Comparison of ENCODE assay signal across 8 cellular contexts in the genomic region with DNA sequence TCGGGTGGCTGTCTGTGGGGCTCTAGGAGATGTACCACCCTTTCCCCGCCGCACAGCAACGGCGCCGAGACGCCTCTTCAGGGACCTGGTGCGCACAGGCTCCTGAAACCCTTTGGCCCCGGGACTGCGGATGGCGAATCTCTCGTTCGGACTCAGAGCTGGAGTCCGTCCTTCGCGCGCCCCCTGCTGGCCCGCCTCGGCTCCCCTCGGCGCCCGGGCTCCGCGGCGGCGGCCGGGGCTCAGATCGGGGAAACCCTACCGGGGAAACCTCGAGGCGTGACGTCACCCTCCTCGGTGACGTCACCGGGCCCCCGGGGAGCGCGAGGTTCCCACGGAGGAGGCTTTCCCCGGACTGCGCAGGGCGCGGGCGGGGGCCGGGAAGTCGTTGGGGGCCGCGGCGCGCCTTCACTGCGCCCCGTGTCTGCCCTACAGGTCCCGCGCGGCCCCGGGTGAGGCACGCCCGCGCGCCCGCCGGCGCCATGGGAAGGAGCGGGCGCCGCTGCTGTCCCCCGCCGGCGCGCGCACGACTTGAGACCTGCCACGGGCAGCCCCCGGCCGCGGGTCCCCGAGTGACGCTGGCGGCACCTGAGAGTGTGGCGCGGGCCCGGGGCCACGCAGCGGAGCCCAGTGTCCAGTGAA. TPM values are rescaled to one million over a fixed set of nuclear protein-coding genes. Genes with fewer than 3 reads are reported as not detected.
DNase-seq lines count a peak whose midpoint lies in the region; ATAC-seq and TF ChIP-seq lines count a peak whose summit lies in the region.

No MANE protein-coding gene starts in this region.

- H3K36me3 Mint-ChIP-seq in natural killer cell treated with Interleukin-12 subunit alpha and Interleukin-12 subunit beta and Interleukin-15 and Interleukin-18, amount 100 ng/mL, for 72 hours: no peaks in the 10 kb centered on the region

- peak; percentile 89 for DNase-seq in DND-41
- DNase-seq in Jurkat, Clone E6-1 (ENCODE audit: low read depth, low spot score): peak; percentile 68
- DNase-seq in RPMI7951 (ENCODE audit: low read depth): peak; percentile 79
- peak; percentile 94 for DNase-seq in activated T-helper 9 cell treated with anti-CD3 and anti-CD28 coated beads, Interleukin-2, amount 50 U/mL, for 16 hours (ENCODE audit: low read depth)
- DNase-seq in fibroblast of pulmonary artery (ENCODE audit: low read depth): peak; percentile 87
- DNase-seq in natural killer cell treated with Interleukin-12 subunit alpha and Interleukin-12 subunit beta and Interleukin-15 and Interleukin-18, amount 100 ng/mL, for 72 hours (ENCODE audit: low spot score): peak; percentile 94
- peak; percentile 87 for DNase-seq in stimulated activated naive CD4-positive, alpha-beta T cell treated with Interleukin-2 at 50 U/mL for 16 hours (lab: John Stamatoyannopoulos, UW)

- H3K9ac ChIP-seq in DND-41 (ENCODE audit: low read depth, low read length): peak overlapping the region; percentile 67

- H3K4me3 ChIP-seq in DND-41 (ENCODE audit: low read depth in 1 of 2, low read length in 2 of 2): peak overlapping the region; percentile 24 to 75; a peak in 3 of 4 replicates
- peak overlapping the region; percentile 68 for H3K4me3 ChIP-seq in Jurkat, Clone E6-1 (ENCODE audit: low read length)
- peak overlapping the region; percentile 46 for H3K4me3 ChIP-seq in fibroblast of pulmonary artery (replicated peaks; ENCODE audit: low read depth, low read length)

- H3K79me2 ChIP-seq in DND-41 (ENCODE audit: insufficient read depth, low read length): no peaks in the 10 kb centered on the region

- H3K9me3 Mint-ChIP-seq in natural killer cell treated with Interleukin-12 subunit alpha and Interleukin-12 subunit beta and Interleukin-15 and Interleukin-18, amount 100 ng/mL, for 72 hours: no peaks in the 10 kb centered on the region

- peaks cover 30% of the 10 kb centered on the region for H3K4me1 ChIP-seq in DND-41 (ENCODE audit: insufficient read depth, low read length)

- H3K27ac Mint-ChIP-seq in natural killer cell treated with Interleukin-12 subunit alpha and Interleukin-12 subunit beta and Interleukin-15 and Interleukin-18, amount 100 ng/mL, for 72 hours: no peak overlapping the region

- peaks cover 22% of the 10 kb centered on the region for H3K36me3 ChIP-seq in DND-41 (ENCODE audit: insufficient read depth, low read length)

- peak overlapping the region; percentile 73 for H3K4me3 Mint-ChIP-seq in natural killer cell treated with Interleukin-12 subunit alpha and Interleukin-12 subunit beta and Interleukin-15 and Interleukin-18, amount 100 ng/mL, for 72 hours

- ATAC-seq in DND-41 (ENCODE audit: insufficient read depth, low read depth): peak; percentile 57
- peak; percentile 41 for ATAC-seq in GM21717 (IDR thresholded peaks at IDR 0.05; ENCODE audit: unreplicated experiment)
- ATAC-seq in natural killer cell treated with Interleukin-12 subunit alpha and Interleukin-12 subunit beta and Interleukin-15 and Interleukin-18, amount 100 ng/mL, for 72 hours: peak; percentile 79 to 85

- H3K27me3 Mint-ChIP-seq in natural killer cell treated with Interleukin-12 subunit alpha and Interleukin-12 subunit beta and Interleukin-15 and Interleukin-18, amount 100 ng/mL, for 72 hours: peaks cover 0 to 3% of the 10 kb centered on the region in 2 donors

- peaks cover 5% of the 10 kb centered on the region for H3K27me3 ChIP-seq in DND-41 (ENCODE audit: insufficient read depth, low read length, poor library complexity)

- TF ChIP-seq CTCF in DND-41 (IDR thresholded peaks at IDR 0.05; ENCODE audit: borderline replicate concordance, extremely low read depth, low read length, poor library complexity, severe bottlenecking): peak; percentile 95
- peak; percentile 40 for TF ChIP-seq CTCF in fibroblast of pulmonary artery (IDR thresholded peaks at IDR 0.05; ENCODE audit: low read length, missing control alignments)

- no peaks in the 10 kb centered on the region for H3K9me3 ChIP-seq in DND-41 (ENCODE audit: insufficient read depth, low read length, severe bottlenecking)

- peak overlapping the region; percentile 72 for H2AFZ ChIP-seq in DND-41 (ENCODE audit: low read depth, low read length)

- peaks cover 60% of the 10 kb centered on the region for H4K20me1 ChIP-seq in DND-41 (ENCODE audit: insufficient read depth, low read length)

- peak overlapping the region; percentile 56; the same call in 1 of the 2 replicates for H3K27ac ChIP-seq in DND-41 (ENCODE audit: low read length)

- H3K4me2 ChIP-seq in DND-41 (ENCODE audit: insufficient read depth, low read length): peak overlapping the region; percentile 98

- H3K4me1 Mint-ChIP-seq in natural killer cell treated with Interleukin-12 subunit alpha and Interleukin-12 subunit beta and Interleukin-15 and Interleukin-18, amount 100 ng/mL, for 72 hours (ENCODE audit: low read depth in 2 of 2): peaks cover 10 to 16% of the 10 kb centered on the region in 2 donors

RNA-seq across cellular contexts. Expression of gene PRR7, which starts 7.9 kb away (rescaled TPM):
- polyA plus RNA-seq in Jurkat, Clone E6-1 (2012; ENCODE audit: insufficient read depth, insufficient read length): 10.9 TPM
- 13.9 and 20.8 TPM in 2 replicates for total RNA-seq in RPMI7951 (2014; rRNA removed; shearing (Covaris generic))
- total RNA-seq in natural killer cell treated with Interleukin-12 subunit alpha and Interleukin-12 subunit beta and Interleukin-15 and Interleukin-18, amount 100 ng/mL, for 72 hours: 1 to 10 TPM in 1 of 2 donors, under 1 TPM in 1; 0.83 to 2.6 TPM

RNA-seq across cellular contexts. Expression of gene DBN1, which starts 18.9 kb away (rescaled TPM):
- polyA plus RNA-seq in Jurkat, Clone E6-1 (2012; ENCODE audit: insufficient read depth, insufficient read length): 214 TPM
- 29.7 and 39.5 TPM in 2 replicates for total RNA-seq in RPMI7951 (2014; rRNA removed; shearing (Covaris generic))
- total RNA-seq in natural killer cell treated with Interleukin-12 subunit alpha and Interleukin-12 subunit beta and Interleukin-15 and Interleukin-18, amount 100 ng/mL, for 72 hours: 10 to 100 TPM in 1 of 2 donors, 1 to 10 TPM in 1; 7.1 to 13.3 TPM

RNA-seq across cellular contexts. Expression of gene GRK6, which starts 28.0 kb away (rescaled TPM):
- 117 TPM for polyA plus RNA-seq in Jurkat, Clone E6-1 (2012; ENCODE audit: insufficient read depth, insufficient read length)
- total RNA-seq in RPMI7951 (2014; rRNA removed; shearing (Covaris generic)): 26.9 and 27.4 TPM in 2 replicates
- 100 to 1,000 TPM in 1 of 2 donors, 10 to 100 TPM in 1; 58.1 to 113 TPM for total RNA-seq in natural killer cell treated with Interleukin-12 subunit alpha and Interleukin-12 subunit beta and Interleukin-15 and Interleukin-18, amount 100 ng/mL, for 72 hours

RNA-seq across cellular contexts. Expression of gene PDLIM7, which starts 42.9 kb away (rescaled TPM):
- 43.2 TPM for polyA plus RNA-seq in Jurkat, Clone E6-1 (2012; ENCODE audit: insufficient read depth, insufficient read length)
- 88.4 and 93.8 TPM in 2 replicates for total RNA-seq in RPMI7951 (2014; rRNA removed; shearing (Covaris generic))
- 10 to 100 TPM; 15.5 to 39.1 TPM for total RNA-seq in natural killer cell treated with Interleukin-12 subunit alpha and Interleukin-12 subunit beta and Interleukin-15 and Interleukin-18, amount 100 ng/mL, for 72 hours

RNA-seq across cellular contexts. Expression of gene F12, which starts 45.2 kb away (rescaled TPM):
- polyA plus RNA-seq in Jurkat, Clone E6-1 (2012; ENCODE audit: insufficient read depth, insufficient read length): 32.1 TPM
- 0.12 and 0.59 TPM in 2 replicates for total RNA-seq in RPMI7951 (2014; rRNA removed; shearing (Covaris generic))
- under 1 TPM in 1 of 2 donors, not detected in 1; 0.45 TPM for total RNA-seq in natural killer cell treated with Interleukin-12 subunit alpha and Interleukin-12 subunit beta and Interleukin-15 and Interleukin-18, amount 100 ng/mL, for 72 hours

Comparison
In these comparisons a context has a peak if more than half of its experiments do, and no peak if none do; other contexts are left out.
1. Peak in every context shown above with its lines: DNase-seq, ATAC-seq, H3K4me3 ChIP-seq and H3K27ac ChIP-seq.